ENCODE assay signal across 23 cellular contexts in the genomic region with DNA sequence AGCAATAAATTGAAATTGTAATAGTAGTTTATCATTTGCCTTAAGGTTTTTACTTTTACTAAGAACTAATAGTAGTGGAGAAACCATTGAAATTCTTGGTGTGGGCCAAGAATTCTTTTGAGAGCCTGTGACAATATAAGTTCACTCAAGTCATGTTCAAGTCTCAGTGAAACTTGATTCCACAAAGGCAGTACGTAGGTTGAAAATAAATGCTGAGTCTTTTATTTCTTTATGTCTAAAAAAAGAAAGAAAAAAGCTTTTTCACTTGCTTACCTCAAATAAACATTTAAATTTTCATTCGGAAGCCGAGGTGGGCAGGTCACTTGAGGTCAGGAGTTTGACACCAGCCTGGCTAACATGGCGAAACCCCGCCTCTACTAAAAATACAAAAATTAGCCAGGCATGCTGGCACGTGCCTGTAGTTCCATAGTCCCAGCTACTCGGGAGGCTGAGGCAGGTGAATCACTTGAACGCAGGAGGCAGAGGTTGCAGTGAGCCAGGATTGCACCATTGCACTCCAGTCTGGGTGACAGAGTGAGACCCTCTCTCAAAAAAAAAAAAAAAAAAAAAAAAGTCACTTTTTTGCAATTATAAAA.
"Had no signal": no experiment of that assay in that cellular context is flagged by ENCODE, and none has a peak within 500 bp of the region (broad histone marks: within the 10 kb centered on the region; RNA-seq: fewer than 3 reads in every experiment).

No MANE protein-coding gene starts in this region.

- H3K36me3 ChIP-seq: spleen, uterus had no signal

- ATAC-seq: left lobe of liver; mucosa of descending colon; stimulated activated naive CD8-positive, alpha-beta T cell treated with anti-CD3 and anti-CD28 coated beads, Interleukin-15, Interleukin-2, amounts not matched to agents 100 U/mL and 50 U/mL, for 24 hours had no signal

- H3K4me1 ChIP-seq: spleen, testis, uterus had no signal

- H3K27me3 ChIP-seq: dorsolateral prefrontal cortex, spleen, testis, uterus had no signal

- H3K4me3 ChIP-seq: coronary artery, dorsolateral prefrontal cortex, mucosa of descending colon, spleen, testis, uterus had no signal

- H3K9me3 ChIP-seq: mucosa of descending colon, spleen, testis, uterus had no signal

- DNase-seq: activated CD4-positive, alpha-beta T cell treated with anti-CD3 and anti-CD28 coated beads for 4 hours; activated CD4-positive, alpha-beta T cell treated with anti-CD3 and anti-CD28 coated beads, Interleukin-2, amount 50 U/mL, for 4 hours; activated CD8-positive, alpha-beta memory T cell treated with anti-CD3 and anti-CD28 coated beads for 24 hours; activated effector memory CD4-positive, alpha-beta T cell treated with Interleukin-2 at 50 U/mL for 16 hours; activated naive CD4-positive, alpha-beta T cell treated with Interleukin-2 at 50 U/mL for 16 hours; anterior cingulate cortex; cerebellar nuclear complex; dorsolateral prefrontal cortex; effector memory CD4-positive, alpha-beta T cell; erythroblast; kidney glomerular epithelial cell; mucosa of descending colon; retina; spleen; stimulated activated CD4-positive, alpha-beta T cell treated with anti-CD3 and anti-CD28 coated beads, Interleukin-2, amount 100 ng/mL, for 48 hours; stimulated activated naive CD8-positive, alpha-beta T cell treated with anti-CD3 and anti-CD28 coated beads, Interleukin-15, Interleukin-2, amounts not matched to agents 100 U/mL and 50 U/mL, for 24 hours; T-helper 9 cell; testis; uterus had no signal

- H3K27ac ChIP-seq: coronary artery, dorsolateral prefrontal cortex, spleen, testis, uterus, VCaP had no signal

- FAIRE-seq: TTC549 had no signal
